ENCODE assay signal across 20 cellular contexts in genomic region chr21:15006594-15007230, GRCh38. TPM values are rescaled to one million over a fixed set of nuclear protein-coding genes. Genes with fewer than 3 reads are reported as not detected.
DNase-seq lines count a peak whose midpoint lies in the region; ATAC-seq and TF ChIP-seq lines count a peak whose summit lies in the region.
"Had no signal": no experiment of that assay in that cellular context is flagged by ENCODE, and none has a peak within 500 bp of the region (broad histone marks: within the 10 kb centered on the region; RNA-seq: fewer than 3 reads in every experiment).

No MANE protein-coding gene starts in this region.

- peak overlapping the region; percentile 68 for H3K27ac Mint-ChIP-seq in activated naive CD8-positive, alpha-beta T cell treated with anti-CD3 and anti-CD28 coated beads, Interleukin-2, amount 10 ng/mL, durations not matched to agents 7 days and 5 days
- H3K27ac Mint-ChIP-seq in activated naive CD8-positive, alpha-beta T cell treated with anti-CD3 and anti-CD28 coated beads for 36 hours = no peak overlapping the region
- H3K27ac Mint-ChIP-seq in activated CD8-positive, alpha-beta T cell treated with anti-CD3 and anti-CD28 coated beads for 36 hours = peak overlapping the region; percentile 66
- H3K27ac Mint-ChIP-seq: H9 had no signal

- no peak for TF ChIP-seq CTCF in activated CD8-positive, alpha-beta T cell treated with anti-CD3 and anti-CD28 coated beads for 36 hours (IDR thresholded peaks at IDR 0.05)
- TF ChIP-seq CTCF in mucosa of descending colon (IDR thresholded peaks at IDR 0.05) = no peak
- no peak for TF ChIP-seq CTCF in body of pancreas (IDR thresholded peaks at IDR 0.05)

- no peak for DNase-seq in activated naive CD8-positive, alpha-beta T cell treated with anti-CD3 and anti-CD28 coated beads, Interleukin-2, amount 10 ng/mL, durations not matched to agents 7 days and 5 days
- DNase-seq in activated naive CD8-positive, alpha-beta T cell treated with anti-CD3 and anti-CD28 coated beads for 36 hours = no peak
- DNase-seq in activated CD8-positive, alpha-beta T cell treated with anti-CD3 and anti-CD28 coated beads for 36 hours = no peak
- DNase-seq in mucosa of descending colon (no peak), amniotic stem cell (lab: John Stamatoyannopoulos, UW) (no peak), NCI-H1105 (lab: John Stamatoyannopoulos, UW) (no peak), T1000 (lab: John Stamatoyannopoulos, UW) (no peak), body of pancreas (no peak)
- DNase-seq: activated CD4-positive, alpha-beta T cell treated with anti-CD3 and anti-CD28 coated beads for 1 hour; activated CD8-positive, alpha-beta memory T cell treated with anti-CD3 and anti-CD28 coated beads, Interleukin-2, amount 50 U/mL, for 4 hours; cerebellar nuclear complex; DMS 273 treated with DMSO at 0.1 percent for 48 hours; foreskin fibroblast; H9; left lung; NCI-H146; NCI-H226; SIG-M5; stimulated activated naive CD8-positive, alpha-beta T cell treated with anti-CD3 and anti-CD28 coated beads, Interleukin-15, amount 100 ng/mL, for 72 hours had no signal

- no peaks in the 10 kb centered on the region for H3K36me3 ChIP-seq in mucosa of descending colon (ENCODE audit: low read depth)
- no peaks in the 10 kb centered on the region for H3K36me3 ChIP-seq in body of pancreas (replicated peaks in 1 of 2; ENCODE audit: insufficient read depth in 1 of 2, low read depth in 2 of 2)
- H3K36me3 ChIP-seq: left lung had no signal

- peaks cover 31% of the 10 kb centered on the region for H3K4me1 Mint-ChIP-seq in activated naive CD8-positive, alpha-beta T cell treated with anti-CD3 and anti-CD28 coated beads, Interleukin-2, amount 10 ng/mL, durations not matched to agents 7 days and 5 days
- peaks cover 46% of the 10 kb centered on the region for H3K4me1 Mint-ChIP-seq in activated naive CD8-positive, alpha-beta T cell treated with anti-CD3 and anti-CD28 coated beads for 36 hours
- peaks cover 51% of the 10 kb centered on the region for H3K4me1 Mint-ChIP-seq in activated CD8-positive, alpha-beta T cell treated with anti-CD3 and anti-CD28 coated beads for 36 hours (ENCODE audit: low read depth)

- H3K4me3 Mint-ChIP-seq in activated naive CD8-positive, alpha-beta T cell treated with anti-CD3 and anti-CD28 coated beads, Interleukin-2, amount 10 ng/mL, durations not matched to agents 7 days and 5 days = no peak overlapping the region
- no peak overlapping the region for H3K4me3 Mint-ChIP-seq in activated naive CD8-positive, alpha-beta T cell treated with anti-CD3 and anti-CD28 coated beads for 36 hours
- H3K4me3 Mint-ChIP-seq in activated CD8-positive, alpha-beta T cell treated with anti-CD3 and anti-CD28 coated beads for 36 hours = no peak overlapping the region
- H3K4me3 Mint-ChIP-seq: H9; stimulated activated naive CD8-positive, alpha-beta T cell treated with anti-CD3 and anti-CD28 coated beads, Interleukin-15, amount 100 ng/mL, for 72 hours; T-helper 2 cell treated with Interferon-gamma antibody and Interleukin-4, amounts not matched to agents 5 μg/mL and 100 μg/mL, for 36 hours had no signal

- peaks cover 15% of the 10 kb centered on the region for H3K36me3 Mint-ChIP-seq in activated naive CD8-positive, alpha-beta T cell treated with anti-CD3 and anti-CD28 coated beads, Interleukin-2, amount 10 ng/mL, durations not matched to agents 7 days and 5 days
- peaks cover 42% of the 10 kb centered on the region for H3K36me3 Mint-ChIP-seq in activated naive CD8-positive, alpha-beta T cell treated with anti-CD3 and anti-CD28 coated beads for 36 hours
- peaks cover 24% of the 10 kb centered on the region for H3K36me3 Mint-ChIP-seq in activated CD8-positive, alpha-beta T cell treated with anti-CD3 and anti-CD28 coated beads for 36 hours (ENCODE audit: low read depth)

- peak overlapping the region in 1 of 4 donors; percentile 9 for H3K27ac ChIP-seq in body of pancreas
- H3K27ac ChIP-seq: left lung had no signal

- no peaks in the 10 kb centered on the region for H3K9me3 ChIP-seq in mucosa of descending colon
- H3K9me3 ChIP-seq in body of pancreas = no peaks in the 10 kb centered on the region
- H3K9me3 ChIP-seq: left lung had no signal

- TF ChIP-seq POLR2A in body of pancreas (IDR thresholded peaks at IDR 0.05) = no peak

- POLR2A ChIA-PET in activated naive CD8-positive, alpha-beta T cell treated with anti-CD3 and anti-CD28 coated beads, Interleukin-2, amount 10 ng/mL, durations not matched to agents 7 days and 5 days (lab: Charles Lee) = interaction anchor here (1.0 kb wide), 1 partner anchor 58 kb away, joined by 4 read pairs; the partner anchor contains the start of gene NRIP1
- POLR2A ChIA-PET in activated CD8-positive, alpha-beta T cell treated with anti-CD3 and anti-CD28 coated beads for 36 hours (lab: Charles Lee) = interaction anchor here (1.0 kb wide), 1 partner anchor 623 kb away, joined by 3 read pairs; no protein-coding TSS in a partner anchor

- ATAC-seq in activated naive CD8-positive, alpha-beta T cell treated with anti-CD3 and anti-CD28 coated beads, Interleukin-2, amount 10 ng/mL, durations not matched to agents 7 days and 5 days (ENCODE audit: low read depth) = no peak
- no peak for ATAC-seq in activated CD8-positive, alpha-beta T cell treated with anti-CD3 and anti-CD28 coated beads for 36 hours
- ATAC-seq in mucosa of descending colon (peak; percentile 63), body of pancreas (no peak)
- ATAC-seq: left lung; stimulated activated naive CD8-positive, alpha-beta T cell treated with anti-CD3 and anti-CD28 coated beads, Interleukin-15, amount 100 ng/mL, for 72 hours had no signal

- H3K4me3 ChIP-seq in mucosa of descending colon (no peak overlapping the region), body of pancreas (no peak overlapping the region)
- H3K4me3 ChIP-seq: left lung had no signal

- WGBS in body of pancreas, 2 donors = 20 to 39% methylated on average over 2 of the region's 2 CpGs

- no peaks in the 10 kb centered on the region for H3K9me3 Mint-ChIP-seq in activated naive CD8-positive, alpha-beta T cell treated with anti-CD3 and anti-CD28 coated beads, Interleukin-2, amount 10 ng/mL, durations not matched to agents 7 days and 5 days
- H3K9me3 Mint-ChIP-seq in activated naive CD8-positive, alpha-beta T cell treated with anti-CD3 and anti-CD28 coated beads for 36 hours = peaks cover 2% of the 10 kb centered on the region
- H3K9me3 Mint-ChIP-seq in activated CD8-positive, alpha-beta T cell treated with anti-CD3 and anti-CD28 coated beads for 36 hours = no peaks in the 10 kb centered on the region
- H3K9me3 Mint-ChIP-seq: H9; T-helper 2 cell treated with Interferon-gamma antibody and Interleukin-4, amounts not matched to agents 5 μg/mL and 100 μg/mL, for 36 hours had no signal

- H3K27me3 Mint-ChIP-seq in activated naive CD8-positive, alpha-beta T cell treated with anti-CD3 and anti-CD28 coated beads, Interleukin-2, amount 10 ng/mL, durations not matched to agents 7 days and 5 days = no peaks in the 10 kb centered on the region
- H3K27me3 Mint-ChIP-seq in activated naive CD8-positive, alpha-beta T cell treated with anti-CD3 and anti-CD28 coated beads for 36 hours = no peaks in the 10 kb centered on the region
- no peaks in the 10 kb centered on the region for H3K27me3 Mint-ChIP-seq in activated CD8-positive, alpha-beta T cell treated with anti-CD3 and anti-CD28 coated beads for 36 hours
- H3K27me3 Mint-ChIP-seq: stimulated activated naive CD8-positive, alpha-beta T cell treated with anti-CD3 and anti-CD28 coated beads, Interleukin-15, amount 100 ng/mL, for 72 hours had no signal

- peaks cover 14% of the 10 kb centered on the region for H3K4me1 ChIP-seq in mucosa of descending colon (ENCODE audit: low read depth)
- H3K4me1 ChIP-seq in body of pancreas = peaks cover 37% of the 10 kb centered on the region

- H3K27me3 ChIP-seq in body of pancreas = no peaks in the 10 kb centered on the region
- H3K27me3 ChIP-seq: left lung had no signal

- intact Hi-C loops in activated CD8-positive, alpha-beta T cell treated with anti-CD3 and anti-CD28 coated beads for 36 hours (cut with micrococcal nuclease) = no loop called here
- intact Hi-C loops in mucosa of descending colon (cut with DNase I, micrococcal nuclease) = no loop called here
- intact Hi-C loops in body of pancreas (cut with DNase I) = no loop called here

- CTCF ChIA-PET in activated CD8-positive, alpha-beta T cell treated with anti-CD3 and anti-CD28 coated beads for 36 hours (lab: Charles Lee) = interaction anchor here (1.2 to 2.9 kb wide), 3 partner anchors 9 to 15 kb away, joined by 3 to 8 read pairs (median 4); no protein-coding TSS in a partner anchor

RNA-seq across cellular contexts. Expression of gene NRIP1, which starts 58.1 kb away (rescaled TPM):
- 10 to 100 TPM; 22.7 to 27.3 TPM for total RNA-seq in activated naive CD8-positive, alpha-beta T cell treated with anti-CD3 and anti-CD28 coated beads, Interleukin-2, amount 10 ng/mL, durations not matched to agents 7 days and 5 days
- total RNA-seq in activated naive CD8-positive, alpha-beta T cell treated with anti-CD3 and anti-CD28 coated beads for 36 hours = 10 to 100 TPM; 26.0 to 28.3 TPM
- total RNA-seq in activated CD8-positive, alpha-beta T cell treated with anti-CD3 and anti-CD28 coated beads for 36 hours = 10 to 100 TPM; 12.4 to 12.8 TPM
- total RNA-seq in mucosa of descending colon (10 to 100 TPM; 64.3 to 91.8 (median 77.1) TPM), body of pancreas (10 to 100 TPM; 18.5 to 27.8 TPM)
